ENCODE assay signal across 14 cellular contexts in the genomic region with DNA sequence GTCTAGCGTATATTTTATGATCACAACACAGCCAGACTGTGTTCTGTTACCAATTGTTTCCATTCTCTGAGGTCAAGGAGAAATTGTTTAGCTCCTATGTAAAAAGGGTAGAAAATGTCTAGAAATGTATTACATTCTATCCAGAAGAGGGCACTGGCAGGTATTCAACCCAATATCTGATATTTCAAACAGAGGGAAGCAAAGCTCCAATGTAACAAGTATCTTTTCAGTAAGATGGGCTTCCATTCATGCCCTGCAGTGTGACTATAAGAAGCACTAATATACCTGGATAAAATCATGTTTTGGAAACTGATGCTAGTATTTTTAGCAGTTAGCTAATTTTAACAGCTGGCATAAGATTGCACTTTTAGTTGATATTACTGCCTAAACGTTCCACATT.
DNase-seq lines count a peak whose midpoint lies in the region; ATAC-seq, FAIRE-seq and TF ChIP-seq lines count a peak whose summit lies in the region.
"Had no signal": no experiment of that assay in that cellular context is flagged by ENCODE, and none has a peak within 500 bp of the region (broad histone marks: within the 10 kb centered on the region; RNA-seq: fewer than 3 reads in every experiment).

No MANE protein-coding gene starts in this region.

- in situ Hi-C loops in GM13976 (cut with MboI; ENCODE audit: low sequenced_read_pairs, unreplicated experiment), result no loop called here

- H3K4me3 ChIP-seq in heart right ventricle (no peak overlapping the region), H7 (ENCODE audit: insufficient read depth, low read depth, low read length) (no peak overlapping the region)
- H3K4me3 ChIP-seq: stomach had no signal

- ATAC-seq in heart right ventricle (peak in 3 of 8 donors; percentile 27 to 57 (median 37)), Right ventricle myocardium inferior (no peak), GM19351 (IDR thresholded peaks at IDR 0.05; ENCODE audit: unreplicated experiment) (no peak)

- H3K36me3 ChIP-seq in heart right ventricle, result no peaks in the 10 kb centered on the region
- H3K36me3 ChIP-seq in H7 (replicated peaks; ENCODE audit: control insufficient read depth, insufficient read depth, low read length), result no peaks in the 10 kb centered on the region
- H3K36me3 ChIP-seq: stomach had no signal

- peaks cover 0 to 32% (median 0%) of the 10 kb centered on the region in 9 donors for H3K4me1 ChIP-seq in heart right ventricle
- H3K4me1 ChIP-seq: stomach had no signal

- intact Hi-C loops in heart right ventricle (cut with DNase I), result loop anchor here in 3 of 10 donors (5.0 to 10.0 kb wide), 3 partner anchors 74 to 144 kb away; no protein-coding TSS in a partner anchor
- intact Hi-C loops in Right ventricle myocardium inferior (cut with DNase I), result loop anchor here (1.0 to 5.0 kb wide), 2 partner anchors 77 to 137 kb away; no protein-coding TSS in a partner anchor

- TF ChIP-seq CTCF in heart right ventricle (IDR thresholded peaks at IDR 0.05) (peak in 4 of 9 donors; percentile 19 to 32 (median 28)), GM13976 (IDR thresholded peaks at IDR 0.05; ENCODE audit: borderline replicate concordance, control extremely low read depth, extremely low read depth, insufficient read depth, missing control alignments) (no peak)

- no peaks in the 10 kb centered on the region for H3K27me3 ChIP-seq in heart right ventricle
- H3K27me3 ChIP-seq in H7 (ENCODE audit: control insufficient read depth, insufficient read depth, low read length), result no peaks in the 10 kb centered on the region
- H3K27me3 ChIP-seq: stomach had no signal

- DNase-seq in heart right ventricle (no peak), Right ventricle myocardium inferior (ENCODE audit: missing footprints) (no peak), SW480 (ENCODE audit: low spot score) (peak; percentile 20), GM13976 (ENCODE audit: low spot score) (no peak), H7 (no peak), NCI-H510A treated with DMSO at 0.1 percent for 48 hours (lab: John Stamatoyannopoulos, UW) (no peak)
- DNase-seq: KG1, NCI-H524, stomach, T-helper 2 cell had no signal

- peak overlapping the region in 9 of 10 donors; percentile 13 to 74 (median 57) for H3K27ac ChIP-seq in heart right ventricle
- H3K27ac ChIP-seq: epithelial cell of prostate, stomach had no signal

- 59 to 61% methylated on average over 2 of the region's 2 CpGs for WGBS in heart right ventricle, 2 donors

- FAIRE-seq in islet of Langerhans (lab: Jason Lieb, UNC), result peak; percentile 94
- FAIRE-seq: keratinocyte had no signal

- H3K9me3 ChIP-seq in heart right ventricle, result no peaks in the 10 kb centered on the region
- H3K9me3 ChIP-seq: stomach had no signal
